In genomic region chr2:55824554-55825096, GRCh38 we compare ENCODE assay signal across 18 cellular contexts.
DNase-seq lines count a peak whose midpoint lies in the region; ATAC-seq, FAIRE-seq and TF ChIP-seq lines count a peak whose summit lies in the region.
"Had no signal": no experiment of that assay in that cellular context is flagged by ENCODE, and none has a peak within 500 bp of the region (broad histone marks: within the 10 kb centered on the region; RNA-seq: fewer than 3 reads in every experiment).

No MANE protein-coding gene starts in this region.

- H3K9me3 Mint-ChIP-seq in natural killer cell treated with Interleukin-12 subunit alpha and Interleukin-12 subunit beta and Interleukin-15 and Interleukin-18, amount 100 ng/mL, for 72 hours: no peaks in the 10 kb centered on the region
- H3K9me3 Mint-ChIP-seq in natural killer cell: peaks cover 3 to 6% of the 10 kb centered on the region in 2 donors
- no peaks in the 10 kb centered on the region for H3K9me3 Mint-ChIP-seq in activated CD8-positive, alpha-beta T cell treated with anti-CD3 and anti-CD28 coated beads for 36 hours
- H3K9me3 Mint-ChIP-seq: CD8-positive, alpha-beta T cell had no signal

- H3K56ac ChIP-seq in H1 (replicated peaks; ENCODE audit: insufficient read length, low read depth, low read length): no peak overlapping the region

- H3K27ac Mint-ChIP-seq in natural killer cell treated with Interleukin-12 subunit alpha and Interleukin-12 subunit beta and Interleukin-15 and Interleukin-18, amount 100 ng/mL, for 72 hours: no peak overlapping the region
- H3K27ac Mint-ChIP-seq in natural killer cell: no peak overlapping the region
- no peak overlapping the region for H3K27ac Mint-ChIP-seq in activated CD8-positive, alpha-beta T cell treated with anti-CD3 and anti-CD28 coated beads for 36 hours
- H3K27ac Mint-ChIP-seq: CD14-positive monocyte; CD8-positive, alpha-beta T cell had no signal

- CTCF ChIA-PET in H1 (lab: Charles Lee; ENCODE audit: partially characterized antibody): interaction anchor here (0.6 to 1.5 kb wide), 2 partner anchors 105 to 216 kb away, joined by 3 read pairs; no protein-coding TSS in a partner anchor
- CTCF ChIA-PET in activated CD8-positive, alpha-beta T cell treated with anti-CD3 and anti-CD28 coated beads for 36 hours (lab: Charles Lee): no interaction called here

- peaks cover 0 to 4% (median 0%) of the 10 kb centered on the region in 4 experiments; a peak in 1 of 7 replicates for H3K4me1 ChIP-seq in H1 (replicated peaks in 1 of 4; ENCODE audit: control insufficient read depth in 3 of 4, insufficient read depth in 4 of 4, low read length in 3 of 4)

- TF ChIP-seq CTCF in natural killer cell (IDR thresholded peaks at IDR 0.05) (no peak), H1 (IDR thresholded peaks at IDR 0.05; ENCODE audit: control extremely low read depth in 1 of 3, insufficient read depth in 1 of 3, low read depth in 1 of 3, low read length in 3 of 3) (no peak)
- TF ChIP-seq CTCF in activated CD8-positive, alpha-beta T cell treated with anti-CD3 and anti-CD28 coated beads for 36 hours (IDR thresholded peaks at IDR 0.05): no peak

- TF ChIP-seq POLR2A in H1 (IDR thresholded peaks at IDR 0.05; ENCODE audit: control extremely low read depth in 1 of 2, low read depth in 2 of 2, low read length in 2 of 2): no peak

- no peaks in the 10 kb centered on the region for H3K23me2 ChIP-seq in H1 (ENCODE audit: low read depth, low read length)

- H2BK120ac ChIP-seq in H1 (replicated peaks; ENCODE audit: low read depth, low read length): no peak overlapping the region

- no peak overlapping the region for H2BK5ac ChIP-seq in H1 (ENCODE audit: low read depth, low read length)

- 0 out of 2 replicates have a peak overlapping the region, but pooled peaks have one; percentile 60 for H2BK12ac ChIP-seq in H1 (ENCODE audit: low read depth, low read length)

- no peaks in the 10 kb centered on the region for H3K27me3 ChIP-seq in H1 (replicated peaks in 1 of 4; ENCODE audit: control insufficient read depth in 3 of 4, extremely low read depth in 1 of 4, insufficient read depth in 3 of 4, low read length in 3 of 4)

- no peaks in the 10 kb centered on the region for H3K36me3 ChIP-seq in H1 (ENCODE audit: control insufficient read depth in 2 of 4, insufficient read depth in 4 of 4, low read length in 3 of 4)
- H3K36me3 ChIP-seq: HAP-1 had no signal

- POLR2A ChIA-PET in H1 (lab: Charles Lee; ENCODE audit: partially characterized antibody): interaction anchor here (0.6 kb wide), 1 partner anchor 30 kb away, joined by 4 read pairs; no protein-coding TSS in a partner anchor
- POLR2A ChIA-PET in activated CD8-positive, alpha-beta T cell treated with anti-CD3 and anti-CD28 coated beads for 36 hours (lab: Charles Lee): no interaction called here

- WGBS in H1 (ENCODE audit: extremely low coverage in 1 of 2, insufficient coverage in 1 of 2, insufficient read length in 1 of 2, insufficient replicate concordance in 2 of 2, low coverage in 1 of 2, low lambda C conversion rate in 2 of 2, missing lambda C conversion rate in 1 of 2), 2 experiments: 90% methylated on average over 14 of the region's 14 CpGs; no CpG with 5 or more reads in 1 of the 2 experiments

- TF ChIP-seq EP300 in H1 (IDR thresholded peaks at IDR 0.05; ENCODE audit: borderline replicate concordance in 1 of 2, low read depth in 2 of 2, low read length in 2 of 2): no peak

- H3K36me3 Mint-ChIP-seq in natural killer cell treated with Interleukin-12 subunit alpha and Interleukin-12 subunit beta and Interleukin-15 and Interleukin-18, amount 100 ng/mL, for 72 hours: peaks cover 5% of the 10 kb centered on the region
- no peaks in the 10 kb centered on the region for H3K36me3 Mint-ChIP-seq in natural killer cell
- H3K36me3 Mint-ChIP-seq in activated CD8-positive, alpha-beta T cell treated with anti-CD3 and anti-CD28 coated beads for 36 hours (ENCODE audit: low read depth): no peaks in the 10 kb centered on the region
- H3K36me3 Mint-ChIP-seq: CD14-positive monocyte; CD8-positive, alpha-beta T cell had no signal

- no peak overlapping the region for H3K4me3 Mint-ChIP-seq in natural killer cell treated with Interleukin-12 subunit alpha and Interleukin-12 subunit beta and Interleukin-15 and Interleukin-18, amount 100 ng/mL, for 72 hours
- no peak overlapping the region for H3K4me3 Mint-ChIP-seq in natural killer cell
- H3K4me3 Mint-ChIP-seq in activated CD8-positive, alpha-beta T cell treated with anti-CD3 and anti-CD28 coated beads for 36 hours: no peak overlapping the region
- H3K4me3 Mint-ChIP-seq: CD8-positive, alpha-beta T cell had no signal

- H3K18ac ChIP-seq in H1 (ENCODE audit: extremely low read depth, low read length): no peak overlapping the region

- no peaks in the 10 kb centered on the region for H3K79me1 ChIP-seq in H1 (ENCODE audit: low read depth, low read length)

- H3K4me3 ChIP-seq in H1 (ENCODE audit: extremely low read depth in 1 of 4, insufficient read depth in 2 of 4, low read depth in 3 of 4, low read length in 4 of 4): no peak overlapping the region
- H3K4me3 ChIP-seq: HAP-1 had no signal

- no peak for DNase-seq in natural killer cell treated with Interleukin-12 subunit alpha and Interleukin-12 subunit beta and Interleukin-15 and Interleukin-18, amount 100 ng/mL, for 72 hours (ENCODE audit: low spot score)
- no peak for DNase-seq in natural killer cell
- no peak for DNase-seq in H1 (ENCODE audit: low read depth in 1 of 2, low spot score in 2 of 2)
- no peak for DNase-seq in sciatic nerve (ENCODE audit: low spot score)
- no peak for DNase-seq in AML-193 (lab: John Stamatoyannopoulos, UW)
- DNase-seq in AG08396 (ENCODE audit: low spot score): no peak
- no peak for DNase-seq in activated CD8-positive, alpha-beta T cell treated with anti-CD3 and anti-CD28 coated beads for 36 hours
- DNase-seq: 8988T; CD8-positive, alpha-beta T cell; COR-L47; DND-41; GDM1; GOT3 had no signal

- ATAC-seq in natural killer cell treated with Interleukin-12 subunit alpha and Interleukin-12 subunit beta and Interleukin-15 and Interleukin-18, amount 100 ng/mL, for 72 hours: peak; percentile 20 to 31
- ATAC-seq in natural killer cell (no peak), sciatic nerve (peak; percentile 15)
- ATAC-seq in activated CD8-positive, alpha-beta T cell treated with anti-CD3 and anti-CD28 coated beads for 36 hours: no peak
- ATAC-seq: CD8-positive, alpha-beta T cell had no signal

- intact Hi-C loops in natural killer cell (cut with micrococcal nuclease): no loop called here
- intact Hi-C loops in sciatic nerve (cut with DNase I): no loop called here
- intact Hi-C loops in activated CD8-positive, alpha-beta T cell treated with anti-CD3 and anti-CD28 coated beads for 36 hours (cut with micrococcal nuclease): no loop called here

- no peak overlapping the region for H3K27ac ChIP-seq in H1 (ENCODE audit: low read depth, low read length)
- H3K27ac ChIP-seq: HL-60 had no signal

- H2BK15ac ChIP-seq in H1 (ENCODE audit: low read length): no peak overlapping the region

- no peak overlapping the region for H3K4ac ChIP-seq in H1 (replicated peaks; ENCODE audit: insufficient read length, low read depth, low read length)

- FAIRE-seq in H1 (lab: Jason Lieb, UNC): no peak
- FAIRE-seq: D721Med, GM12892 had no signal

- no peak overlapping the region for H4K8ac ChIP-seq in H1 (ENCODE audit: extremely low read depth, insufficient read depth, low read length)

- no peak overlapping the region for H4K5ac ChIP-seq in H1 (ENCODE audit: insufficient read length, low read depth, low read length)

- no peak overlapping the region for H3K23ac ChIP-seq in H1 (ENCODE audit: insufficient read length)

- H2BK20ac ChIP-seq in H1 (ENCODE audit: low read length): no peak overlapping the region

- H3K14ac ChIP-seq in H1 (ENCODE audit: insufficient read length): no peak overlapping the region

- H3K27me3 Mint-ChIP-seq in natural killer cell treated with Interleukin-12 subunit alpha and Interleukin-12 subunit beta and Interleukin-15 and Interleukin-18, amount 100 ng/mL, for 72 hours: peaks cover 0 to 7% of the 10 kb centered on the region in 2 donors
- H3K27me3 Mint-ChIP-seq in natural killer cell (ENCODE audit: low read depth in 2 of 2): no peaks in the 10 kb centered on the region
- no peaks in the 10 kb centered on the region for H3K27me3 Mint-ChIP-seq in activated CD8-positive, alpha-beta T cell treated with anti-CD3 and anti-CD28 coated beads for 36 hours

- H2AK5ac ChIP-seq in H1 (ENCODE audit: low read depth, low read length): no peak overlapping the region

- H3K9ac ChIP-seq in H1 (replicated peaks in 1 of 4; ENCODE audit: extremely low read depth in 1 of 4, low read depth in 3 of 4, low read length in 3 of 4): no peak overlapping the region

- H3K9me3 ChIP-seq in H1 (ENCODE audit: insufficient read depth in 2 of 2, low read depth in 1 of 2, low read length in 1 of 2): no peaks in the 10 kb centered on the region
- H3K9me3 ChIP-seq: HAP-1 had no signal

- no peak for TF ChIP-seq RAD21 in H1 (IDR thresholded peaks at IDR 0.05 in 1 of 2, conservative IDR thresholded peaks at IDR 0.05 in 1 of 2; ENCODE audit: low read depth in 2 of 2, low read length in 2 of 2)

- no peak overlapping the region for H4K91ac ChIP-seq in H1 (replicated peaks; ENCODE audit: insufficient read length, low read length)

- no peak overlapping the region for H3K4me2 ChIP-seq in H1 (ENCODE audit: insufficient read depth in 1 of 2, low read depth in 2 of 2, low read length in 2 of 2)

- no peak overlapping the region for H2AFZ ChIP-seq in H1 (ENCODE audit: low read length)

- H3K4me1 Mint-ChIP-seq in natural killer cell treated with Interleukin-12 subunit alpha and Interleukin-12 subunit beta and Interleukin-15 and Interleukin-18, amount 100 ng/mL, for 72 hours (ENCODE audit: low read depth in 2 of 2): no peaks in the 10 kb centered on the region
- H3K4me1 Mint-ChIP-seq in natural killer cell: no peaks in the 10 kb centered on the region
- no peaks in the 10 kb centered on the region for H3K4me1 Mint-ChIP-seq in activated CD8-positive, alpha-beta T cell treated with anti-CD3 and anti-CD28 coated beads for 36 hours (ENCODE audit: low read depth)
- H3K4me1 Mint-ChIP-seq: CD14-positive monocyte had no signal

- no peaks in the 10 kb centered on the region for H3K79me2 ChIP-seq in H1 (ENCODE audit: control insufficient read depth in 1 of 2, insufficient read depth in 2 of 2, low read length in 2 of 2)

- H4K20me1 ChIP-seq in H1 (replicated peaks in 1 of 2; ENCODE audit: control insufficient read depth in 1 of 2, insufficient read depth in 2 of 2, low read length in 2 of 2): no peaks in the 10 kb centered on the region

TF ChIP-seq in H1, 55 proteins besides CTCF, POLR2A, EP300 and RAD21 (continues in another document):
- TF ChIP-seq SRF (IDR thresholded peaks at IDR 0.05; ENCODE audit: low read depth, low read length) (no peak), CHD1 (IDR thresholded peaks at IDR 0.05; ENCODE audit: low read depth, low read length) (no peak), BRCA1 (IDR thresholded peaks at IDR 0.05; ENCODE audit: low read depth, low read length) (no peak)

Comparison
In these comparisons a context has a peak if more than half of its experiments do, and no peak if none do; other contexts are left out.
1. ATAC-seq: peak in natural killer cell treated with Interleukin-12 subunit alpha and Interleukin-12 subunit beta and Interleukin-15 and Interleukin-18, amount 100 ng/mL, for 72 hours (2 of 2) and sciatic nerve (single experiment); none in natural killer cell (0 of 3) and activated CD8-positive, alpha-beta T cell treated with anti-CD3 and anti-CD28 coated beads for 36 hours (single experiment).